ENCODE assay signal across 25 cellular contexts in genomic region chr18:9959564-9959963, GRCh38. TPM values are rescaled to one million over a fixed set of nuclear protein-coding genes. Genes with fewer than 3 reads are reported as not detected.
A peak's percentile ranks its signal among the peaks of the same experiment; 100 is the strongest.
DNase-seq lines count a peak whose midpoint lies in the region; ATAC-seq, FAIRE-seq and TF ChIP-seq lines count a peak whose summit lies in the region.
"Had no signal": no experiment of that assay in that cellular context is flagged by ENCODE, and none has a peak within 500 bp of the region (broad histone marks: within the 10 kb centered on the region; RNA-seq: fewer than 3 reads in every experiment).

No MANE protein-coding gene starts in this region.

- H3K23ac ChIP-seq in H1 (ENCODE audit: insufficient read length), result no peak overlapping the region

- CTCF ChIA-PET in H1 (lab: Charles Lee; ENCODE audit: partially characterized antibody), result interaction anchor here (0.6 to 1.5 kb wide), 2 partner anchors 21 to 509 kb away, joined by 3 to 4 read pairs; no protein-coding TSS in a partner anchor

- H3K36me3 Mint-ChIP-seq in activated naive CD4-positive, alpha-beta T cell treated with anti-CD3 and anti-CD28 coated beads, Interleukin-2, amount 50 U/mL, for 24 hours, result peaks cover 1% of the 10 kb centered on the region
- H3K36me3 Mint-ChIP-seq in stimulated activated naive B cell treated with anti-CD40 and anti-IgM and Interleukin-4, amounts not matched to agents 10 μg/mL and 1 μg/mL and 100 μg/mL, for 72 hours, result peaks cover 0 to 5% of the 10 kb centered on the region in 2 donors

- H3K9ac ChIP-seq in H1 (replicated peaks in 1 of 4; ENCODE audit: extremely low read depth in 1 of 4, low read depth in 3 of 4, low read length in 3 of 4), result no peak overlapping the region
- H3K9ac ChIP-seq: BLaER1 treated with 17β-estradiol and CSF1 and Interleukin-3, amounts not matched to agents 10 nM and 100 nM had no signal

- no peak overlapping the region for H2BK5ac ChIP-seq in H1 (ENCODE audit: low read depth, low read length)

- no peaks in the 10 kb centered on the region for H3K79me2 ChIP-seq in H1 (ENCODE audit: control insufficient read depth in 1 of 2, insufficient read depth in 2 of 2, low read length in 2 of 2)

- H3K4me1 Mint-ChIP-seq in activated naive CD4-positive, alpha-beta T cell treated with anti-CD3 and anti-CD28 coated beads, Interleukin-2, amount 50 U/mL, for 24 hours, result peaks cover 26% of the 10 kb centered on the region
- H3K4me1 Mint-ChIP-seq in stimulated activated naive B cell treated with anti-CD40 and anti-IgM and Interleukin-4, amounts not matched to agents 10 μg/mL and 1 μg/mL and 100 μg/mL, for 72 hours, result peaks cover 7 to 14% of the 10 kb centered on the region in 2 donors

- TF ChIP-seq RAD21 in H1 (IDR thresholded peaks at IDR 0.05 in 1 of 2, conservative IDR thresholded peaks at IDR 0.05 in 1 of 2; ENCODE audit: low read depth in 2 of 2, low read length in 2 of 2), result no peak

- FAIRE-seq in H1 (lab: Jason Lieb, UNC), result no peak
- FAIRE-seq: A549, D721Med, GM12878, GM19239 had no signal

- no peak overlapping the region for H4K91ac ChIP-seq in H1 (replicated peaks; ENCODE audit: insufficient read length, low read length)

- no peak overlapping the region for H3K4me3 ChIP-seq in H1 (ENCODE audit: extremely low read depth in 1 of 4, insufficient read depth in 2 of 4, low read depth in 3 of 4, low read length in 4 of 4)
- H3K4me3 ChIP-seq: A549; BLaER1 treated with 17β-estradiol and CSF1 and Interleukin-3, amounts not matched to agents 10 nM and 100 nM; GM12878 had no signal

- POLR2A ChIA-PET in H1 (lab: Charles Lee; ENCODE audit: partially characterized antibody), result interaction anchor here (1.0 kb wide), 1 partner anchor 566 kb away, joined by 3 read pairs; the partner anchor contains the start of gene NAPG

- no peak overlapping the region for H2AK5ac ChIP-seq in H1 (ENCODE audit: low read depth, low read length)

- TF ChIP-seq POLR2A in H1 (IDR thresholded peaks at IDR 0.05; ENCODE audit: control extremely low read depth in 1 of 2, low read depth in 2 of 2, low read length in 2 of 2), result no peak

- no peak overlapping the region for H3K4ac ChIP-seq in H1 (replicated peaks; ENCODE audit: insufficient read length, low read depth, low read length)

- H3K27me3 ChIP-seq in H1 (replicated peaks in 1 of 4; ENCODE audit: control insufficient read depth in 3 of 4, extremely low read depth in 1 of 4, insufficient read depth in 3 of 4, low read length in 3 of 4), result no peaks in the 10 kb centered on the region
- H3K27me3 ChIP-seq: BE2C; BLaER1 treated with 17β-estradiol and CSF1 and Interleukin-3, amounts not matched to agents 10 nM and 100 nM had no signal

- no peaks in the 10 kb centered on the region for H3K79me1 ChIP-seq in H1 (ENCODE audit: low read depth, low read length)

- no peak for TF ChIP-seq CTCF in H1 (IDR thresholded peaks at IDR 0.05; ENCODE audit: control extremely low read depth in 1 of 3, insufficient read depth in 1 of 3, low read depth in 1 of 3, low read length in 3 of 3)

- peaks cover 0 to 2% (median 0%) of the 10 kb centered on the region in 4 experiments; a peak in 1 of 8 replicates for H3K36me3 ChIP-seq in H1 (ENCODE audit: control insufficient read depth in 2 of 4, insufficient read depth in 4 of 4, low read length in 3 of 4)
- H3K36me3 ChIP-seq: BE2C had no signal

- no peak overlapping the region for H2BK12ac ChIP-seq in H1 (ENCODE audit: low read depth, low read length)

- H3K14ac ChIP-seq in H1 (ENCODE audit: insufficient read length), result no peak overlapping the region

- no peak overlapping the region for H2BK120ac ChIP-seq in H1 (replicated peaks; ENCODE audit: low read depth, low read length)

- no peak for DNase-seq in activated naive CD4-positive, alpha-beta T cell (lab: John Stamatoyannopoulos, UW)
- no peak for DNase-seq in H1 (ENCODE audit: low read depth in 1 of 2, low spot score in 2 of 2)
- DNase-seq in stimulated activated naive B cell treated with anti-CD40 and anti-IgM and Interleukin-4, amounts not matched to agents 10 μg/mL and 1 μg/mL and 100 μg/mL, for 72 hours, result no peak
- no peak for DNase-seq in LoVo (ENCODE audit: low spot score)
- DNase-seq: 8988T; ACHN; AML-193; BE2C; CD4-positive, alpha-beta T cell; CD8-positive, alpha-beta memory T cell; DMS 273 treated with DMSO at 0.1 percent for 48 hours; DMS79; EL; GDM1; GOT3; H7; HCEC 1CT had no signal

- H3K9me3 Mint-ChIP-seq in activated naive CD4-positive, alpha-beta T cell treated with anti-CD3 and anti-CD28 coated beads, Interleukin-2, amount 50 U/mL, for 24 hours, result no peaks in the 10 kb centered on the region
- H3K9me3 Mint-ChIP-seq in stimulated activated naive B cell treated with anti-CD40 and anti-IgM and Interleukin-4, amounts not matched to agents 10 μg/mL and 1 μg/mL and 100 μg/mL, for 72 hours, result no peaks in the 10 kb centered on the region
- H3K9me3 Mint-ChIP-seq: CD14-positive monocyte; CD4-positive, alpha-beta T cell; CD8-positive, alpha-beta memory T cell had no signal

- peak overlapping the region; percentile 43 for H3K27ac Mint-ChIP-seq in activated naive CD4-positive, alpha-beta T cell treated with anti-CD3 and anti-CD28 coated beads, Interleukin-2, amount 50 U/mL, for 24 hours
- H3K27ac Mint-ChIP-seq in stimulated activated naive B cell treated with anti-CD40 and anti-IgM and Interleukin-4, amounts not matched to agents 10 μg/mL and 1 μg/mL and 100 μg/mL, for 72 hours, result peak overlapping the region; percentile 6

- H4K5ac ChIP-seq in H1 (ENCODE audit: insufficient read length, low read depth, low read length), result no peak overlapping the region

- H3K4me2 ChIP-seq in H1 (ENCODE audit: insufficient read depth in 1 of 2, low read depth in 2 of 2, low read length in 2 of 2), result no peak overlapping the region
- H3K4me2 ChIP-seq: A549 had no signal

- no peak overlapping the region for H3K27ac ChIP-seq in H1 (ENCODE audit: low read depth, low read length)
- H3K27ac ChIP-seq: A549; BLaER1 treated with 17β-estradiol and CSF1 and Interleukin-3, amounts not matched to agents 10 nM and 100 nM had no signal

- no peaks in the 10 kb centered on the region for H3K23me2 ChIP-seq in H1 (ENCODE audit: low read depth, low read length)

- H3K4me1 ChIP-seq in H1 (replicated peaks in 1 of 4; ENCODE audit: control insufficient read depth in 3 of 4, insufficient read depth in 4 of 4, low read length in 3 of 4), result peaks cover 0 to 6% (median 2%) of the 10 kb centered on the region in 4 experiments; a peak in 3 of 7 replicates
- H3K4me1 ChIP-seq: BE2C had no signal

- no peak overlapping the region for H3K56ac ChIP-seq in H1 (replicated peaks; ENCODE audit: insufficient read length, low read depth, low read length)

- H2AFZ ChIP-seq in H1 (ENCODE audit: low read length), result no peak overlapping the region

- 100% methylated on average over 1 of the region's 1 CpG; no CpG with 5 or more reads in 1 of the 2 experiments for WGBS in H1 (ENCODE audit: extremely low coverage in 1 of 2, insufficient coverage in 1 of 2, insufficient read length in 1 of 2, insufficient replicate concordance in 2 of 2, low coverage in 1 of 2, low lambda C conversion rate in 2 of 2, missing lambda C conversion rate in 1 of 2), 2 experiments

- H2BK20ac ChIP-seq in H1 (ENCODE audit: low read length), result no peak overlapping the region

- H3K27me3 Mint-ChIP-seq in activated naive CD4-positive, alpha-beta T cell treated with anti-CD3 and anti-CD28 coated beads, Interleukin-2, amount 50 U/mL, for 24 hours, result no peaks in the 10 kb centered on the region
- H3K27me3 Mint-ChIP-seq in stimulated activated naive B cell treated with anti-CD40 and anti-IgM and Interleukin-4, amounts not matched to agents 10 μg/mL and 1 μg/mL and 100 μg/mL, for 72 hours, result no peaks in the 10 kb centered on the region
- H3K27me3 Mint-ChIP-seq: CD4-positive, alpha-beta T cell; CD8-positive, alpha-beta memory T cell had no signal

- no peak overlapping the region for H3K4me3 Mint-ChIP-seq in activated naive CD4-positive, alpha-beta T cell treated with anti-CD3 and anti-CD28 coated beads, Interleukin-2, amount 50 U/mL, for 24 hours
- H3K4me3 Mint-ChIP-seq in stimulated activated naive B cell treated with anti-CD40 and anti-IgM and Interleukin-4, amounts not matched to agents 10 μg/mL and 1 μg/mL and 100 μg/mL, for 72 hours, result no peak overlapping the region
- H3K4me3 Mint-ChIP-seq: CD14-positive monocyte; CD4-positive, alpha-beta T cell; CD8-positive, alpha-beta memory T cell had no signal

- no peak overlapping the region for H2BK15ac ChIP-seq in H1 (ENCODE audit: low read length)

- no peaks in the 10 kb centered on the region for H4K20me1 ChIP-seq in H1 (replicated peaks in 1 of 2; ENCODE audit: control insufficient read depth in 1 of 2, insufficient read depth in 2 of 2, low read length in 2 of 2)

- no peak for TF ChIP-seq EP300 in H1 (IDR thresholded peaks at IDR 0.05; ENCODE audit: borderline replicate concordance in 1 of 2, low read depth in 2 of 2, low read length in 2 of 2)

- ATAC-seq in stimulated activated naive B cell treated with anti-CD40 and anti-IgM and Interleukin-4, amounts not matched to agents 10 μg/mL and 1 μg/mL and 100 μg/mL, for 72 hours (replicated peaks), result no peak
- no peak for ATAC-seq in GM21786 (IDR thresholded peaks at IDR 0.05; ENCODE audit: unreplicated experiment)
- ATAC-seq: A549 had no signal

- no peak overlapping the region for H4K8ac ChIP-seq in H1 (ENCODE audit: extremely low read depth, insufficient read depth, low read length)

- no peaks in the 10 kb centered on the region for H3K9me3 ChIP-seq in H1 (ENCODE audit: insufficient read depth in 2 of 2, low read depth in 1 of 2, low read length in 1 of 2)
- H3K9me3 ChIP-seq: A549; BE2C; BLaER1 treated with 17β-estradiol and CSF1 and Interleukin-3, amounts not matched to agents 10 nM and 100 nM had no signal

- no peak overlapping the region for H3K18ac ChIP-seq in H1 (ENCODE audit: extremely low read depth, low read length)

TF ChIP-seq in H1, 55 proteins besides CTCF, POLR2A, EP300 and RAD21 (continues in another document):
- TF ChIP-seq SP2 (IDR thresholded peaks at IDR 0.05; ENCODE audit: low read length), result no peak

RNA-seq across cellular contexts. Expression of gene VAPA, which starts 45.7 kb away (rescaled TPM):
- 128 and 130 TPM in 2 replicates for total RNA-seq in H1 (2021; fragmentation: NEBNext Ultra II Directional; extraction: Animal tissue kit (Norgen Biotek cat#: 25700))
- polyA plus RNA-seq in H1 (2011; rRNA removed), result 44.4 and 79.7 TPM in 2 replicates
- polyA plus RNA-seq in H1 (2011; cell fraction: cytosol; rRNA removed), result 115 TPM
- 58.2 TPM for polyA plus RNA-seq in H1 (2011; cell fraction: nucleus; rRNA removed)
- 84.4 to 121 TPM (median 101 TPM) in 4 replicates for polyA plus RNA-seq in H1 (2012, experiment 1 of 2)
- 35.1 TPM for polyA plus RNA-seq in H1 (2012, experiment 2 of 2)
- 86.3 TPM for polyA plus RNA-seq in H1 (2013, experiment 1 of 2)
- polyA plus RNA-seq in H1 (2013, experiment 2 of 2), result 89.4 TPM
- 63.8 and 88.5 TPM in 2 replicates for polyA minus RNA-seq in H1 (2011; rRNA and poly(A)+ RNA removed)
- 77.8 TPM for polyA minus RNA-seq in H1 (2011; cell fraction: cytosol; rRNA and poly(A)+ RNA removed)
- polyA minus RNA-seq in H1 (2011; cell fraction: nucleus; rRNA and poly(A)+ RNA removed), result 59.6 TPM
